In the genomic region with DNA sequence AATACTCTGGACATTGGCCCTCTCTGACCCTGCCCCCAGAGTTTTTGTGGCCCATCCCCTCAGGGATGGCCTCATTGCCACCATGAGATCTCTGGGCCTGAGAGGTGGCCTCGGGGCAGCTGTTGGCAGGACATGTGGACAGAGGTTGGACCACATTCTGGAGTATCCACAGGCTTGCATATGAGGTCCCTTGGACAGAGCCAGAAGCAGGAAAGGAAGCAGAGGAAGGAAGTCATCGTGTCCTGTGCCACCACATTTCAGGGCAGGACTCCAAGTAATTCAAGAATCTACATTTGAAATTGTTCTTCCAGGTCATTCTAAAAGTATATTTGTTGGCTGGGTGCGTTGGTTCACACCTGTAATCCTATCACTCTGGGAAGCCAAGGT, we compare ENCODE assay signal across 22 cellular contexts.
"Had no signal": no experiment of that assay in that cellular context is flagged by ENCODE, and none has a peak within 500 bp of the region (broad histone marks: within the 10 kb centered on the region; RNA-seq: fewer than 3 reads in every experiment).

No MANE protein-coding gene starts in this region.

- H3K27ac Mint-ChIP-seq: activated B cell treated with CpG ODN at 0.5 μM for 24 hours; activated CD4-positive, alpha-beta memory T cell treated with anti-CD3 and anti-CD28 coated beads for 36 hours; activated CD4-positive, alpha-beta T cell treated with anti-CD3 and anti-CD28 coated beads for 36 hours; activated naive CD4-positive, alpha-beta T cell treated with anti-CD3 and anti-CD28 coated beads for 36 hours; endodermal cell; stimulated activated naive CD8-positive, alpha-beta T cell treated with anti-CD3 and anti-CD28 coated beads, Interleukin-15, Interleukin-2, amounts not matched to agents 100 ng/mL and 50 ng/mL, for 24 hours had no signal

- H3K9me3 Mint-ChIP-seq: activated B cell treated with CpG ODN at 0.5 μM for 24 hours; activated CD4-positive, alpha-beta memory T cell treated with anti-CD3 and anti-CD28 coated beads for 36 hours; activated naive CD4-positive, alpha-beta T cell treated with anti-CD3 and anti-CD28 coated beads for 36 hours; endodermal cell; natural killer cell treated with Interleukin-12 subunit alpha and Interleukin-12 subunit beta and Interleukin-15 and Interleukin-18, amount 100 ng/mL, for 72 hours; stimulated activated naive CD8-positive, alpha-beta T cell treated with anti-CD3 and anti-CD28 coated beads, Interleukin-15, Interleukin-2, amounts not matched to agents 100 ng/mL and 50 ng/mL, for 24 hours; T-helper 1 cell treated with Interleukin-12 subunit alpha and Interleukin-12 subunit beta and Interleukin-4 antibody, amounts not matched to agents 30 μg/mL and 1 μg/mL, for 36 hours had no signal

- H3K27ac ChIP-seq: ascending aorta, colonic mucosa, gastroesophageal sphincter, pancreas, psoas muscle, thyroid gland, uterus had no signal

- H3K9me3 ChIP-seq: ascending aorta, colonic mucosa, esophagus squamous epithelium, gastroesophageal sphincter, pancreas, psoas muscle, thyroid gland, uterus had no signal

- ATAC-seq: gastroesophageal sphincter, pancreas had no signal

- DNase-seq: activated B cell treated with CpG ODN at 0.5 μM for 24 hours; activated effector memory CD4-positive, alpha-beta T cell treated with Interleukin-2 at 50 U/mL for 16 hours; activated T-cell treated with anti-CD3 and anti-CD28 coated beads, Interleukin-2, amount 50 U/mL, for 48 hours; colonic mucosa; endodermal cell; esophagus squamous epithelium; head of caudate nucleus; pancreas; psoas muscle; right cardiac atrium; stimulated activated CD4-positive, alpha-beta T cell treated with anti-CD3 and anti-CD28 coated beads, Interleukin-12 subunit alpha, Interleukin-12 subunit beta, amount 100 ng/mL, for 4 hours; substantia nigra; thyroid gland; uterus had no signal

- H3K4me3 ChIP-seq: ascending aorta, colonic mucosa, esophagus squamous epithelium, gastroesophageal sphincter, pancreas, psoas muscle, thyroid gland, uterus had no signal

- H3K27me3 Mint-ChIP-seq: activated B cell treated with CpG ODN at 0.5 μM for 24 hours; activated CD4-positive, alpha-beta memory T cell treated with anti-CD3 and anti-CD28 coated beads for 36 hours; activated CD4-positive, alpha-beta T cell treated with anti-CD3 and anti-CD28 coated beads for 36 hours; natural killer cell treated with Interleukin-12 subunit alpha and Interleukin-12 subunit beta and Interleukin-15 and Interleukin-18, amount 100 ng/mL, for 72 hours; stimulated activated naive CD8-positive, alpha-beta T cell treated with anti-CD3 and anti-CD28 coated beads, Interleukin-15, Interleukin-2, amounts not matched to agents 100 ng/mL and 50 ng/mL, for 24 hours had no signal

- H3K36me3 Mint-ChIP-seq: activated CD4-positive, alpha-beta memory T cell treated with anti-CD3 and anti-CD28 coated beads for 36 hours had no signal

- H3K4me3 Mint-ChIP-seq: activated B cell treated with CpG ODN at 0.5 μM for 24 hours; activated CD4-positive, alpha-beta memory T cell treated with anti-CD3 and anti-CD28 coated beads for 36 hours; activated CD4-positive, alpha-beta T cell treated with anti-CD3 and anti-CD28 coated beads for 36 hours; activated naive CD4-positive, alpha-beta T cell treated with anti-CD3 and anti-CD28 coated beads for 36 hours; endodermal cell; stimulated activated naive CD8-positive, alpha-beta T cell treated with anti-CD3 and anti-CD28 coated beads, Interleukin-15, Interleukin-2, amounts not matched to agents 100 ng/mL and 50 ng/mL, for 24 hours had no signal

- H3K4me1 ChIP-seq: ascending aorta, colonic mucosa, gastroesophageal sphincter, pancreas, uterus had no signal

- H3K27me3 ChIP-seq: ascending aorta, colonic mucosa, esophagus squamous epithelium, gastroesophageal sphincter, pancreas, thyroid gland, uterus had no signal

- H3K4me1 Mint-ChIP-seq: endodermal cell had no signal

- H3K36me3 ChIP-seq: ascending aorta, colonic mucosa, esophagus squamous epithelium, gastroesophageal sphincter, pancreas, thyroid gland, uterus had no signal
